In genomic region chr3:183298708-183299153, GRCh38 we compare ENCODE assay signal across 10 cellular contexts. TPM values are rescaled to one million over a fixed set of nuclear protein-coding genes. Genes with fewer than 3 reads are reported as not detected.
DNase-seq lines count a peak whose midpoint lies in the region; ATAC-seq, FAIRE-seq and TF ChIP-seq lines count a peak whose summit lies in the region.
"Had no signal": no experiment of that assay in that cellular context is flagged by ENCODE, and none has a peak within 500 bp of the region (broad histone marks: within the 10 kb centered on the region; RNA-seq: fewer than 3 reads in every experiment).

No MANE protein-coding gene starts in this region.

- CTCF ChIA-PET in MCF 10A (lab: Yijun Ruan, JAX) = interaction anchor here (0.6 to 0.7 kb wide), 2 partner anchors 85 to 132 kb away, joined by 3 read pairs; no protein-coding TSS in a partner anchor

- peak; percentile 87 for ATAC-seq in SK-N-SH treated with all-trans-retinoic acid at 6 μM for 48 hours
- peak; percentile 58 for ATAC-seq in Right ventricle myocardium inferior

- no peaks in the 10 kb centered on the region for H3K36me3 ChIP-seq in breast epithelium

- no peak overlapping the region for H3K4me3 Mint-ChIP-seq in MCF 10A (ENCODE audit: unreplicated experiment)
- H3K4me3 Mint-ChIP-seq: T-helper 1 cell treated with Interleukin-12 subunit alpha and Interleukin-12 subunit beta and Interleukin-4 antibody, amounts not matched to agents 30 μg/mL and 1 μg/mL, for 36 hours had no signal

- no peaks in the 10 kb centered on the region for H3K27me3 Mint-ChIP-seq in MCF 10A (ENCODE audit: insufficient read depth, unreplicated experiment)

- POLR2A ChIA-PET in MCF 10A (lab: Yijun Ruan, JAX) = interaction anchor here (0.8 to 2.4 kb wide), 14 partner anchors 9 to 73 kb away, joined by 3 to 14 read pairs (median 6); partner anchors contain the start of gene B3GNT5

- H3K9me3 Mint-ChIP-seq in MCF 10A (ENCODE audit: unreplicated experiment) = no peaks in the 10 kb centered on the region
- H3K9me3 Mint-ChIP-seq: T-helper 1 cell treated with Interleukin-12 subunit alpha and Interleukin-12 subunit beta and Interleukin-4 antibody, amounts not matched to agents 30 μg/mL and 1 μg/mL, for 36 hours had no signal

- no peaks in the 10 kb centered on the region for H3K27me3 ChIP-seq in breast epithelium
- H3K27me3 ChIP-seq: BLaER1 had no signal

- intact Hi-C loops in MCF 10A (cut with micrococcal nuclease) = no loop called here
- intact Hi-C loops in breast epithelium (cut with DNase I; ENCODE audit: low total_unique reads) = no loop called here
- intact Hi-C loops in Right ventricle myocardium inferior (cut with DNase I) = no loop called here

- in situ Hi-C loops in GM13977 (cut with MboI; ENCODE audit: low pct_unique_long_range_greater_than_20kb, low sequenced_read_pairs, unreplicated experiment) = no loop called here

- H3K27ac ChIP-seq in breast epithelium = no peak overlapping the region
- H3K27ac ChIP-seq: BLaER1 had no signal

- TF ChIP-seq CTCF in MCF 10A (IDR thresholded peaks at IDR 0.05; ENCODE audit: unreplicated experiment) (no peak), breast epithelium (IDR thresholded peaks at IDR 0.05) (no peak), GM13977 (IDR thresholded peaks at IDR 0.05; ENCODE audit: extremely low read depth, insufficient read depth, missing control alignments) (no peak)

- peaks cover 43% of the 10 kb centered on the region for H3K4me1 Mint-ChIP-seq in MCF 10A (ENCODE audit: insufficient read depth, unreplicated experiment)

- no peaks in the 10 kb centered on the region for H3K9me3 ChIP-seq in breast epithelium

- peaks cover 29% of the 10 kb centered on the region for H3K36me3 Mint-ChIP-seq in MCF 10A (ENCODE audit: insufficient read depth, unreplicated experiment)

- FAIRE-seq in GM12891 (lab: Jason Lieb, UNC) = no peak

- H3K4me1 ChIP-seq in breast epithelium = no peaks in the 10 kb centered on the region

- H3K4me3 ChIP-seq in breast epithelium (no peak overlapping the region), skeletal muscle cell (ENCODE audit: low read depth, low read length) (no peak overlapping the region)
- H3K4me3 ChIP-seq: BLaER1 had no signal

- no peak overlapping the region for H3K27ac Mint-ChIP-seq in MCF 10A (ENCODE audit: low read depth, unreplicated experiment)
- H3K27ac Mint-ChIP-seq: T-helper 1 cell treated with Interleukin-12 subunit alpha and Interleukin-12 subunit beta and Interleukin-4 antibody, amounts not matched to agents 30 μg/mL and 1 μg/mL, for 36 hours had no signal

- DNase-seq in MCF 10A (ENCODE audit: unreplicated experiment) = peak; percentile 87
- DNase-seq in breast epithelium (ENCODE audit: low spot score in 2 of 2) = no peak
- peak; percentile 78 for DNase-seq in Right ventricle myocardium inferior (ENCODE audit: missing footprints)
- DNase-seq in skeletal muscle cell (ENCODE audit: low read depth) = peak; percentile 98
- DNase-seq in GM12891 (ENCODE audit: insufficient read length, low spot score) = no peak
- DNase-seq in NCI-H1930 (lab: John Stamatoyannopoulos, UW) = no peak
- DNase-seq in GM13977 (ENCODE audit: low spot score) = no peak

- TF ChIP-seq POLR2A in breast epithelium (IDR thresholded peaks at IDR 0.05) (no peak), GM12891 (IDR thresholded peaks at IDR 0.05; ENCODE audit: low read depth, low read length) (no peak)

- BruUV-seq in MCF 10A (replicated peaks; lab: Mats Ljungman, UMichigan) = no TSS peak

TF ChIP-seq in SK-N-SH treated with all-trans-retinoic acid at 6 μM for 48 hours, 23 proteins besides CTCF, POLR2A, EP300 and RAD21:
- no peak for TF ChIP-seq ISL1 (CRISPR knock-in tag; IDR thresholded peaks at IDR 0.05)
- TF ChIP-seq CREB5 (CRISPR knock-in tag; IDR thresholded peaks at IDR 0.05; ENCODE audit: low read depth) = peak; percentile 18; the same call in 1 of the 2 replicates
- TF ChIP-seq ESRRG (CRISPR knock-in tag; IDR thresholded peaks at IDR 0.05) = no peak

TF ChIP-seq in GM12891, 5 proteins besides CTCF, POLR2A, EP300 and RAD21:
- TF ChIP-seq POU2F2 (IDR thresholded peaks at IDR 0.05; ENCODE audit: low read depth, low read length) (no peak), PAX5 (IDR thresholded peaks at IDR 0.05; ENCODE audit: insufficient read depth, low read length, severe bottlenecking) (no peak), SPI1 (IDR thresholded peaks at IDR 0.05; ENCODE audit: low read depth, low read length) (no peak), TAF1 (IDR thresholded peaks at IDR 0.05; ENCODE audit: low read depth, low read length) (no peak), POLR2AphosphoS5 (IDR thresholded peaks at IDR 0.05; ENCODE audit: low read depth, low read length) (no peak)

RNA-seq across cellular contexts. Expression of gene B3GNT5, which starts 45.7 kb away (rescaled TPM):
- total RNA-seq in MCF 10A (2022) (80.1 and 104 TPM in 2 replicates), breast epithelium (10 to 100 TPM in 1 of 3 donors, 1 to 10 TPM in 2; 3.0 to 12.1 (median 6.2) TPM), Right ventricle myocardium inferior (2.0 TPM)
- polyA plus RNA-seq in GM12891 (2012; ENCODE audit: low read depth, missing spikeins) = 0.08 TPM

Comparison
In these comparisons a context has a peak if more than half of its experiments do, and no peak if none do; other contexts are left out.
1. DNase-seq: peak in MCF 10A (single experiment), Right ventricle myocardium inferior (single experiment) and skeletal muscle cell (single experiment); none in breast epithelium (0 of 2), GM12891 (single experiment), NCI-H1930 (0 of 2) and GM13977 (single experiment).